In the genomic region with DNA sequence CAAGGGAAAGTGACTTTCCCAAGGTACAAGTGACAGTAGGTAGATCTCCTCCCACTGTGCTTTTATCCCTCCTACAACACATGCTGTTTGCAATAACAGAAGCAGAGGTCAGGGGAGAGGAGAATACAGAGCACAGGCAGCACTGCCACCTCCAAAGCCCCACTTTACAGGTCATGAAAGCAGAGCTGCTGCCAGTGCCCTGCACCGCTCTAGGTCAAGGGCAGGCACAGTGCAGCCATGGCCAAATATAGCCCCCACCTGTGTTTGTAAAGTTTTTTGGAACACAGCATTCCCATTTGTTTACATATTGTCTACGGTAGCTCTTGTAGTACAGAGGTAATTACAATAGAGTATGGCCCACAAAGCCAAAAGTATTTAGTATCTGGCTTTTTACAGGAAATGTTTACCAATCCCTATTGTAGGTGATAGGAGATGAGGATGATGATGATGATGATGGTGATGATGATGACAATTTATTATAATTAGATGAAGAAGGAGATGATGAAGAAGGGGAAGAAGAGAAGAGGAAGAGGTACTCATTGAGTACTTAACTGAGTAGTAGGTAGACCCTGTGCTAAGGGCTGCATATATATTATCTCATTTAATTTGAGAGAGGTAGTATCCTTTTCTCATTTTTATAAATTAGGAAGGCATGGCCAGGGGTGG, we compare ENCODE assay signal across 27 cellular contexts. TPM values are rescaled to one million over a fixed set of nuclear protein-coding genes. Genes with fewer than 3 reads are reported as not detected.
"Had no signal": no experiment of that assay in that cellular context is flagged by ENCODE, and none has a peak within 500 bp of the region (broad histone marks: within the 10 kb centered on the region; RNA-seq: fewer than 3 reads in every experiment).

No MANE protein-coding gene starts in this region.

- H3K27ac ChIP-seq: SJSA1 had no signal

- H3K4me1 Mint-ChIP-seq: brain had no signal

- H3K4me3 ChIP-seq: SJSA1 had no signal

- H3K9me3 Mint-ChIP-seq: activated CD4-positive, alpha-beta memory T cell treated with anti-CD3 and anti-CD28 coated beads for 36 hours; activated naive CD4-positive, alpha-beta T cell treated with anti-CD3 and anti-CD28 coated beads for 36 hours; brain; central memory CD8-positive, alpha-beta T cell; T-helper 1 cell treated with Interleukin-12 subunit alpha and Interleukin-12 subunit beta and Interleukin-4 antibody, amounts not matched to agents 30 μg/mL and 1 μg/mL, for 36 hours; WTC11 had no signal

- FAIRE-seq: astrocyte, RCC 7860 had no signal

- H3K9me3 ChIP-seq: SJSA1 had no signal

- H3K27me3 ChIP-seq: SJSA1 had no signal

- H3K4me3 Mint-ChIP-seq: activated CD4-positive, alpha-beta memory T cell treated with anti-CD3 and anti-CD28 coated beads for 36 hours; activated naive CD4-positive, alpha-beta T cell treated with anti-CD3 and anti-CD28 coated beads for 36 hours; activated naive CD8-positive, alpha-beta T cell; brain; central memory CD8-positive, alpha-beta T cell; T-helper 1 cell treated with Interleukin-12 subunit alpha and Interleukin-12 subunit beta and Interleukin-4 antibody, amounts not matched to agents 30 μg/mL and 1 μg/mL, for 36 hours; WTC11 had no signal

- H3K36me3 ChIP-seq: SJSA1 had no signal

- H3K4me1 ChIP-seq: SJSA1 had no signal

- H3K27ac Mint-ChIP-seq: activated CD4-positive, alpha-beta memory T cell treated with anti-CD3 and anti-CD28 coated beads for 36 hours; activated naive CD4-positive, alpha-beta T cell treated with anti-CD3 and anti-CD28 coated beads for 36 hours; activated naive CD8-positive, alpha-beta T cell; brain; T-helper 1 cell treated with Interleukin-12 subunit alpha and Interleukin-12 subunit beta and Interleukin-4 antibody, amounts not matched to agents 30 μg/mL and 1 μg/mL, for 36 hours; WTC11 had no signal

- H3K36me3 Mint-ChIP-seq: activated CD4-positive, alpha-beta memory T cell treated with anti-CD3 and anti-CD28 coated beads for 36 hours; activated naive CD8-positive, alpha-beta T cell; brain; WTC11 had no signal

- ATAC-seq: PC-3, SK-N-SH treated with all-trans-retinoic acid at 6 μM for 48 hours, WTC11 had no signal

- DNase-seq: activated CD4-positive, alpha-beta memory T cell treated with anti-CD3 and anti-CD28 coated beads for 36 hours; activated CD4-positive, alpha-beta T cell treated with anti-CD3 and anti-CD28 coated beads for 48 hours; activated CD4-positive, CD25-positive, alpha-beta regulatory T cell treated with anti-CD3 and anti-CD28 coated beads, Interleukin-2, amount 50 U/mL, for 72 hours; activated gamma-delta T cell; activated naive CD4-positive, alpha-beta T cell treated with anti-CD3 and anti-CD28 coated beads for 36 hours; activated T-cell treated with anti-CD3 and anti-CD28 coated beads for 4 hours; amygdala; Karpas-422; NCI-H1048; NCI-H1930; NCI-H345; NCI-H510A; NCI-H526 treated with DMSO at 0.1 percent for 48 hours; NCI-H82; PC-3; SHP77; SW 1271; T-helper 9 cell had no signal

RNA-seq across cellular contexts. Expression of a gene that starts 20.4 kb away (rescaled TPM):
- total RNA-seq: astrocyte, PC-3, SJSA1, WTC11 had no signal
